Comparison of ENCODE assay signal across 19 cellular contexts in the genomic region with DNA sequence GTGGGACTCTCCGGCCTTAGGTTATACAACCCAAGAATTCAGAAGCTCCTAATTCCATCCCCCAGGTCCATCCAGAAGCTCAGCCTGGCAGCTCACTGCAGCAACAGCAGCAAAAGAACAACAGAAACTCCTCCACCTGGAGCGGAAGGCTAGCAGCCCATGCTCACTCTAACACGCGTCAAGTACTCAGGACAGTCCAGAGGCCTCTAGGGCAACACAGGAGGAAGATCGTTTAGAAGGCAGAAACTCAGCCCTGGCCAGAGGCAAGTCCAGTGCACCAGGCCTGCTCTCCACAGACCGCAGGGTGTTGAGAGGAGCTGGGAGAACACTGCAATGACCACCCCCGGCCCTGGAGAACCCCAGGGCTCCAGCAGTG. TPM values are rescaled to one million over a fixed set of nuclear protein-coding genes. Genes with fewer than 3 reads are reported as not detected.
DNase-seq lines count a peak whose midpoint lies in the region; ATAC-seq and TF ChIP-seq lines count a peak whose summit lies in the region.
"Had no signal": no experiment of that assay in that cellular context is flagged by ENCODE, and none has a peak within 500 bp of the region (broad histone marks: within the 10 kb centered on the region; RNA-seq: fewer than 3 reads in every experiment).

No MANE protein-coding gene starts in this region.

- H3K4me3 Mint-ChIP-seq in Calu3 (ENCODE audit: low read depth, unreplicated experiment) (peak overlapping the region; percentile 48), WTC11 (no peak overlapping the region)
- no peak overlapping the region for H3K4me3 Mint-ChIP-seq in stimulated activated memory B cell treated with anti-CD40 and anti-IgM and Interleukin-4, amounts not matched to agents 10 μg/mL and 1 μg/mL and 100 μg/mL, for 72 hours
- H3K4me3 Mint-ChIP-seq in activated naive CD8-positive, alpha-beta T cell treated with anti-CD3 and anti-CD28 coated beads for 36 hours: no peak overlapping the region

- no peak for TF ChIP-seq POLR2A in right lobe of liver (IDR thresholded peaks at IDR 0.05)

- intact Hi-C loops in Calu3 (cut with micrococcal nuclease; ENCODE audit: unreplicated experiment): loop anchor here (10.0 kb wide), 1 partner anchor 50 kb away; a partner anchor contains a TSS
- intact Hi-C loops in right lobe of liver (cut with DNase I): loop anchor here in 1 of 2 donors (10.0 kb wide), 1 partner anchor 60 kb away; no protein-coding TSS in a partner anchor

- CTCF ChIA-PET in Calu3 (lab: Charles Lee) (interaction anchor here (0.6 to 2.0 kb wide), 7 partner anchors 14 to 978 kb away, joined by 3 to 10 read pairs (median 5); a partner anchor contains a TSS), WTC11 (lab: Charles Lee) (interaction anchor here (1.1 to 1.3 kb wide), 3 partner anchors 50 to 112 kb away, joined by 3 to 9 read pairs (median 5); no protein-coding TSS in a partner anchor)

- peaks cover 0 to 39% (median 20%) of the 10 kb centered on the region in 4 donors for H3K4me1 ChIP-seq in right lobe of liver

- no peaks in the 10 kb centered on the region for H3K9me3 ChIP-seq in right lobe of liver
- H3K9me3 ChIP-seq: heart right ventricle, psoas muscle, spleen, suprapubic skin had no signal

- no peaks in the 10 kb centered on the region for H3K36me3 ChIP-seq in right lobe of liver

- H3K27me3 Mint-ChIP-seq in Calu3 (ENCODE audit: unreplicated experiment) (no peaks in the 10 kb centered on the region), WTC11 (ENCODE audit: low read depth) (no peaks in the 10 kb centered on the region)
- H3K27me3 Mint-ChIP-seq in stimulated activated memory B cell treated with anti-CD40 and anti-IgM and Interleukin-4, amounts not matched to agents 10 μg/mL and 1 μg/mL and 100 μg/mL, for 72 hours: no peaks in the 10 kb centered on the region
- no peaks in the 10 kb centered on the region for H3K27me3 Mint-ChIP-seq in activated naive CD8-positive, alpha-beta T cell treated with anti-CD3 and anti-CD28 coated beads for 36 hours

- ATAC-seq in WTC11: no peak
- ATAC-seq in right lobe of liver: peak; percentile 4 to 44 (median 30)
- ATAC-seq in stimulated activated memory B cell treated with anti-CD40 and anti-IgM and Interleukin-4, amounts not matched to agents 10 μg/mL and 1 μg/mL and 100 μg/mL, for 72 hours: no peak
- ATAC-seq: Right ventricle myocardium inferior had no signal

- POLR2A ChIA-PET in WTC11 (lab: Charles Lee): no interaction called here

- H3K36me3 Mint-ChIP-seq in Calu3 (ENCODE audit: insufficient read depth, unreplicated experiment) (peaks cover 33% of the 10 kb centered on the region), WTC11 (peaks cover 14% of the 10 kb centered on the region)
- H3K36me3 Mint-ChIP-seq in stimulated activated memory B cell treated with anti-CD40 and anti-IgM and Interleukin-4, amounts not matched to agents 10 μg/mL and 1 μg/mL and 100 μg/mL, for 72 hours: peaks cover 27% of the 10 kb centered on the region
- peaks cover 16% of the 10 kb centered on the region for H3K36me3 Mint-ChIP-seq in activated naive CD8-positive, alpha-beta T cell treated with anti-CD3 and anti-CD28 coated beads for 36 hours

- DNase-seq in Calu3 (no peak), WTC11 (ENCODE audit: low spot score) (no peak), right lobe of liver (no peak), H4 (ENCODE audit: low spot score) (no peak), caudate nucleus (lab: John Stamatoyannopoulos, UW) (no peak)
- DNase-seq in activated naive CD8-positive, alpha-beta T cell treated with anti-CD3 and anti-CD28 coated beads for 36 hours: no peak
- DNase-seq: activated CD4-positive, alpha-beta T cell treated with anti-CD3 and anti-CD28 coated beads, Interleukin-2, amount 50 U/mL, for 48 hours; AML-193; COR-L47; heart right ventricle; NCI-H1105 treated with DMSO at 0.1 percent for 48 hours; NCI-H2107; NCI-H526; psoas muscle; spleen; stimulated activated CD8-positive, alpha-beta memory T cell treated with anti-CD3 and anti-CD28 coated beads, Interleukin-4, amount 100 ng/mL, for 48 hours had no signal

- TF ChIP-seq CTCF in Calu3 (IDR thresholded peaks at IDR 0.05; ENCODE audit: unreplicated experiment): no peak
- no peak for TF ChIP-seq CTCF in WTC11 (IDR thresholded peaks at IDR 0.05)
- TF ChIP-seq CTCF in right lobe of liver (IDR thresholded peaks at IDR 0.05): no peak

- H3K9me3 Mint-ChIP-seq in Calu3 (ENCODE audit: low read depth, unreplicated experiment) (no peaks in the 10 kb centered on the region), WTC11 (no peaks in the 10 kb centered on the region)
- no peaks in the 10 kb centered on the region for H3K9me3 Mint-ChIP-seq in stimulated activated memory B cell treated with anti-CD40 and anti-IgM and Interleukin-4, amounts not matched to agents 10 μg/mL and 1 μg/mL and 100 μg/mL, for 72 hours
- no peaks in the 10 kb centered on the region for H3K9me3 Mint-ChIP-seq in activated naive CD8-positive, alpha-beta T cell treated with anti-CD3 and anti-CD28 coated beads for 36 hours

- WGBS in right lobe of liver (ENCODE audit: insufficient coverage, low coverage, low lambda C conversion rate, missing lambda C conversion rate): 11% methylated on average over 3 of the region's 7 CpGs

- H3K27me3 ChIP-seq in right lobe of liver: no peaks in the 10 kb centered on the region
- H3K27me3 ChIP-seq: heart right ventricle, spleen, suprapubic skin had no signal

- H3K4me3 ChIP-seq in right lobe of liver: no peak overlapping the region
- H3K4me3 ChIP-seq: heart right ventricle, psoas muscle, spleen, suprapubic skin had no signal

- peaks cover 66% of the 10 kb centered on the region for H3K4me1 Mint-ChIP-seq in Calu3 (ENCODE audit: low read depth, unreplicated experiment)
- peaks cover 3% of the 10 kb centered on the region; the same call in 1 of the 2 replicates for H3K4me1 Mint-ChIP-seq in WTC11
- peaks cover 29% of the 10 kb centered on the region for H3K4me1 Mint-ChIP-seq in stimulated activated memory B cell treated with anti-CD40 and anti-IgM and Interleukin-4, amounts not matched to agents 10 μg/mL and 1 μg/mL and 100 μg/mL, for 72 hours
- H3K4me1 Mint-ChIP-seq in activated naive CD8-positive, alpha-beta T cell treated with anti-CD3 and anti-CD28 coated beads for 36 hours: peaks cover 10% of the 10 kb centered on the region

- BruUV-seq in Calu3 (replicated peaks; lab: Mats Ljungman, UMichigan): TSS peak; percentile 88

- H3K27ac Mint-ChIP-seq in Calu3 (ENCODE audit: unreplicated experiment): peak overlapping the region; percentile 60
- peak overlapping the region; percentile 89 for H3K27ac Mint-ChIP-seq in WTC11
- peak overlapping the region; percentile 17 for H3K27ac Mint-ChIP-seq in stimulated activated memory B cell treated with anti-CD40 and anti-IgM and Interleukin-4, amounts not matched to agents 10 μg/mL and 1 μg/mL and 100 μg/mL, for 72 hours
- H3K27ac Mint-ChIP-seq in activated naive CD8-positive, alpha-beta T cell treated with anti-CD3 and anti-CD28 coated beads for 36 hours: no peak overlapping the region

- H3K27ac ChIP-seq in right lobe of liver (peak overlapping the region; percentile 71 to 89 (median 72)), caudate nucleus (ENCODE audit: low read depth, low read length) (no peak overlapping the region)
- H3K27ac ChIP-seq: psoas muscle, spleen, suprapubic skin had no signal

TF ChIP-seq in WTC11, 78 proteins besides CTCF, POLR2A, EP300 and RAD21 (continues in another document):
- TF ChIP-seq, protein P1, sequence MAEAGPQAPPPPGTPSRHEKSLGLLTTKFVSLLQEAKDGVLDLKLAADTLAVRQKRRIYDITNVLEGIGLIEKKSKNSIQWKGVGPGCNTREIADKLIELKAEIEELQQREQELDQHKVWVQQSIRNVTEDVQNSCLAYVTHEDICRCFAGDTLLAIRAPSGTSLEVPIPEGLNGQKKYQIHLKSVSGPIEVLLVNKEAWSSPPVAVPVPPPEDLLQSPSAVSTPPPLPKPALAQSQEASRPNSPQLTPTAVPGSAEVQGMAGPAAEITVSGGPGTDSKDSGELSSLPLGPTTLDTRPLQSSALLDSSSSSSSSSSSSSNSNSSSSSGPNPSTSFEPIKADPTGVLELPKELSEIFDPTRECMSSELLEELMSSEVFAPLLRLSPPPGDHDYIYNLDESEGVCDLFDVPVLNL (CRISPR knock-in tag; IDR thresholded peaks at IDR 0.05; ENCODE audit: borderline replicate concordance, low read depth): no peak
- TF ChIP-seq, protein P2, sequence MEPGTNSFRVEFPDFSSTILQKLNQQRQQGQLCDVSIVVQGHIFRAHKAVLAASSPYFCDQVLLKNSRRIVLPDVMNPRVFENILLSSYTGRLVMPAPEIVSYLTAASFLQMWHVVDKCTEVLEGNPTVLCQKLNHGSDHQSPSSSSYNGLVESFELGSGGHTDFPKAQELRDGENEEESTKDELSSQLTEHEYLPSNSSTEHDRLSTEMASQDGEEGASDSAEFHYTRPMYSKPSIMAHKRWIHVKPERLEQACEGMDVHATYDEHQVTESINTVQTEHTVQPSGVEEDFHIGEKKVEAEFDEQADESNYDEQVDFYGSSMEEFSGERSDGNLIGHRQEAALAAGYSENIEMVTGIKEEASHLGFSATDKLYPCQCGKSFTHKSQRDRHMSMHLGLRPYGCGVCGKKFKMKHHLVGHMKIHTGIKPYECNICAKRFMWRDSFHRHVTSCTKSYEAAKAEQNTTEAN (CRISPR knock-in tag; IDR thresholded peaks at IDR 0.05): no peak
- TF ChIP-seq TEAD1 (CRISPR knock-in tag; IDR thresholded peaks at IDR 0.05): no peak

RNA-seq across cellular contexts. Expression of a gene that starts 17.1 kb away (rescaled TPM):
- total RNA-seq in Calu3 (2022) (43.5 and 44.0 TPM in 2 replicates), WTC11 (2021) (29.9 to 44.1 TPM (median 37.6 TPM) in 3 replicates), right lobe of liver (10 to 100 TPM in 5 of 6 experiments, 1 to 10 TPM in 1; 8.1 to 32.9 (median 19.8) TPM)
- total RNA-seq in H4 (2014; rRNA removed; shearing (Covaris generic)): 2.5 and 12.2 TPM in 2 replicates
- total RNA-seq in activated naive CD8-positive, alpha-beta T cell treated with anti-CD3 and anti-CD28 coated beads for 36 hours: 10 to 100 TPM; 31.5 to 32.2 TPM

RNA-seq across cellular contexts. Expression of a gene that starts 37.2 kb away (rescaled TPM):
- total RNA-seq in Calu3 (2022): 62.4 and 64.8 TPM in 2 replicates
- total RNA-seq in WTC11 (2021): 4.6 to 6.1 TPM (median 5.7 TPM) in 3 replicates
- total RNA-seq in right lobe of liver: 10 to 100 TPM in 3 of 6 experiments, 1 to 10 TPM in 3; 2.6 to 30.6 (median 11.0) TPM
- 3.9 and 7.4 TPM in 2 replicates for total RNA-seq in H4 (2014; rRNA removed; shearing (Covaris generic))
- total RNA-seq in activated naive CD8-positive, alpha-beta T cell treated with anti-CD3 and anti-CD28 coated beads for 36 hours: 1 to 10 TPM; 8.5 to 8.6 TPM

RNA-seq across cellular contexts. Expression of a gene that starts 54.1 kb away (rescaled TPM):
- 51.2 and 68.2 TPM in 2 replicates for total RNA-seq in Calu3 (2022)
- total RNA-seq in WTC11 (2021): 3.0 to 5.7 TPM (median 4.9 TPM) in 3 replicates
- total RNA-seq in right lobe of liver: 1 to 10 TPM in 3 of 6 experiments, under 1 TPM in 3; 0.79 to 5.0 (median 1.4) TPM
- total RNA-seq in H4 (2014; rRNA removed; shearing (Covaris generic)): not detected in 2 replicates
- under 1 TPM; 0.20 to 0.39 TPM for total RNA-seq in activated naive CD8-positive, alpha-beta T cell treated with anti-CD3 and anti-CD28 coated beads for 36 hours

Comparison
In these comparisons a context has a peak if more than half of its experiments do, and no peak if none do; other contexts are left out.
1. ATAC-seq: peak in right lobe of liver (4 of 4); none in WTC11 (single experiment) and stimulated activated memory B cell treated with anti-CD40 and anti-IgM and Interleukin-4, amounts not matched to agents 10 μg/mL and 1 μg/mL and 100 μg/mL, for 72 hours (single experiment).